Comparison of ENCODE assay signal across 1 cellular context in genomic region chr11:109486129-109486528, GRCh38.
TF ChIP-seq lines count a peak whose summit lies in the region.

No MANE protein-coding gene starts in this region.

TF ChIP-seq in H1, 55 proteins besides CTCF, POLR2A, EP300 and RAD21:
- TF ChIP-seq KDM4A (IDR thresholded peaks at IDR 0.05; ENCODE audit: low read depth, low read length, severe bottlenecking) (no peak), CHD7 (IDR thresholded peaks at IDR 0.05; ENCODE audit: insufficient replicate concordance, low read length) (no peak), SRF (IDR thresholded peaks at IDR 0.05; ENCODE audit: low read depth, low read length) (no peak), CHD2 (IDR thresholded peaks at IDR 0.05; ENCODE audit: low read length) (no peak), CTBP2 (IDR thresholded peaks at IDR 0.05; ENCODE audit: borderline replicate concordance, insufficient read depth, insufficient read length, low read length) (no peak), ZNF274 (IDR thresholded peaks at IDR 0.05; ENCODE audit: borderline replicate concordance, extremely low read depth, low read length) (no peak), TEAD4 (IDR thresholded peaks at IDR 0.05; ENCODE audit: low read depth, low read length) (no peak), FOSL1 (IDR thresholded peaks at IDR 0.05; ENCODE audit: insufficient read depth, low read depth, low read length) (no peak), HDAC6 (IDR thresholded peaks at IDR 0.05; ENCODE audit: low read depth, low read length) (no peak), YY1 (IDR thresholded peaks at IDR 0.05; ENCODE audit: low read depth, low read length) (no peak), SP1 (IDR thresholded peaks at IDR 0.05; ENCODE audit: low read depth, low read length) (no peak), CBX8 (IDR thresholded peaks at IDR 0.05; ENCODE audit: borderline replicate concordance, low read depth, low read length) (no peak), TAF1 (IDR thresholded peaks at IDR 0.05; ENCODE audit: low read depth, low read length) (no peak), BACH1 (IDR thresholded peaks at IDR 0.05; ENCODE audit: low read length) (no peak), ATF3 (IDR thresholded peaks at IDR 0.05; ENCODE audit: insufficient read depth, low read depth, low read length) (no peak), SIN3A (conservative IDR thresholded peaks at IDR 0.05 in 1 of 2, IDR thresholded peaks at IDR 0.05 in 1 of 2; ENCODE audit: low read depth in 1 of 2, low read length in 2 of 2) (no peak), NRF1 (IDR thresholded peaks at IDR 0.05; ENCODE audit: low read depth, low read length) (no peak), POU5F1 (IDR thresholded peaks at IDR 0.05; ENCODE audit: low read depth, low read length) (no peak)
